11 cellular contexts compared by ENCODE assay signal in the genomic region with DNA sequence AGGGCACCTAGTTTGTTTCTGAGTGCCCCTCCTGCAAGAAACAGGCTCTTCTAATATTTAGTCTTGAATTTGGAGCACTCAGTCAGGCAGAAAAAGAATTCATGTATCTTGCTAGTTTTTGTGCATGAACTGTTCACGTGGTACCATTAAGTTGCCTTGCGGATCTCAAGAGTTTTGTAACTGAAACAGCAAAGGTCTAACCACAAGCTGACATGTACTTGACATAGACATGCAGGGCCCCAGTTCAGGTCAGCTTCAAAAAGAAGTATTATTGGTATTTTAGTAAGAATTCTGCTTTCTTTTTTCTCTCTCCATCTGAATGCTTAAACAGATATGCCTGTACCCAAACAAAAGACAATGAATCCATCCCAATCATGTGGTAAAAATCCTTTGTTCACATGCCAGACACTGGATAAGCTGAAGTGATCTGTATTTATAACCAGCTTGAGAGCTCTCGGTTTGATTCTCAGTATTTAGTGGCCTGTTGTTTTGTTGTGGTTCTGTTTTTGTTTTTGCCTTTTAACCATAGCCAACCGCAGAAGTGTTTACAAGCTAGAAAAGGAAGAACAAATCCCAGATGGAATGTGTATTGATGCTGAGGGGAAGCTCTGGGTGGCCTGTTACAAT. TPM values are rescaled to one million over a fixed set of nuclear protein-coding genes. Genes with fewer than 3 reads are reported as not detected.
DNase-seq lines count a peak whose midpoint lies in the region; ATAC-seq and TF ChIP-seq lines count a peak whose summit lies in the region.
"Had no signal": no experiment of that assay in that cellular context is flagged by ENCODE, and none has a peak within 500 bp of the region (broad histone marks: within the 10 kb centered on the region; RNA-seq: fewer than 3 reads in every experiment).

No MANE protein-coding gene starts in this region.

- peaks cover 8% of the 10 kb centered on the region for H3K4me1 Mint-ChIP-seq in T-helper 2 cell treated with Interferon-gamma antibody and Interleukin-4, amounts not matched to agents 5 μg/mL and 100 μg/mL, for 36 hours (ENCODE audit: low read depth)
- H3K4me1 Mint-ChIP-seq: activated B cell treated with CpG ODN at 0.5 μM for 24 hours had no signal

- H3K27ac Mint-ChIP-seq in T-helper 2 cell treated with Interferon-gamma antibody and Interleukin-4, amounts not matched to agents 5 μg/mL and 100 μg/mL, for 36 hours: peak overlapping the region; percentile 65
- H3K27ac Mint-ChIP-seq: activated B cell treated with CpG ODN at 0.5 μM for 24 hours had no signal

- ATAC-seq in HG02588 (IDR thresholded peaks at IDR 0.05; ENCODE audit: unreplicated experiment) (peak; percentile 79), HG02759 (IDR thresholded peaks at IDR 0.05; ENCODE audit: unreplicated experiment) (no peak)

- peak overlapping the region; percentile 52 for H3K4me3 Mint-ChIP-seq in T-helper 2 cell treated with Interferon-gamma antibody and Interleukin-4, amounts not matched to agents 5 μg/mL and 100 μg/mL, for 36 hours
- H3K4me3 Mint-ChIP-seq: activated B cell treated with CpG ODN at 0.5 μM for 24 hours had no signal

- DNase-seq in ELR (ENCODE audit: low read depth) (peak; percentile 1), iris pigment epithelial cell (ENCODE audit: low read depth) (peak; percentile 36), colonic mucosa (no peak), hepatic stellate cell (ENCODE audit: low spot score) (no peak), SHP77 treated with DMSO at 0.1 percent for 48 hours (lab: John Stamatoyannopoulos, UW) (no peak)
- DNase-seq in T-helper 2 cell treated with Interferon-gamma antibody and Interleukin-4, amounts not matched to agents 5 μg/mL and 100 μg/mL, for 36 hours (ENCODE audit: low spot score): no peak
- DNase-seq: activated B cell treated with CpG ODN at 0.5 μM for 24 hours, NCI-H1930, uterus had no signal

- TF ChIP-seq CTCF in colonic mucosa (IDR thresholded peaks at IDR 0.05): no peak

- no peaks in the 10 kb centered on the region for H3K4me1 ChIP-seq in colonic mucosa
- H3K4me1 ChIP-seq: uterus had no signal

- no peak overlapping the region for H3K9ac ChIP-seq in colonic mucosa (ENCODE audit: low read depth in 2 of 2, low read length in 2 of 2)

- intact Hi-C loops in colonic mucosa (cut with DNase I): loop anchor here (5.0 kb wide), 1 partner anchor 334 kb away; a partner anchor contains a TSS

- H3K36me3 ChIP-seq in colonic mucosa: no peaks in the 10 kb centered on the region
- H3K36me3 ChIP-seq: uterus had no signal

- no peaks in the 10 kb centered on the region for H3K27me3 ChIP-seq in colonic mucosa
- H3K27me3 ChIP-seq: uterus had no signal

- no peaks in the 10 kb centered on the region for H3K27me3 Mint-ChIP-seq in T-helper 2 cell treated with Interferon-gamma antibody and Interleukin-4, amounts not matched to agents 5 μg/mL and 100 μg/mL, for 36 hours (ENCODE audit: low read depth)
- H3K27me3 Mint-ChIP-seq: activated B cell treated with CpG ODN at 0.5 μM for 24 hours had no signal

- no peaks in the 10 kb centered on the region for H3K36me3 Mint-ChIP-seq in T-helper 2 cell treated with Interferon-gamma antibody and Interleukin-4, amounts not matched to agents 5 μg/mL and 100 μg/mL, for 36 hours (ENCODE audit: low read depth)

- no peak overlapping the region for H3K4me3 ChIP-seq in colonic mucosa
- H3K4me3 ChIP-seq: uterus had no signal

- no peaks in the 10 kb centered on the region for H3K9me3 Mint-ChIP-seq in T-helper 2 cell treated with Interferon-gamma antibody and Interleukin-4, amounts not matched to agents 5 μg/mL and 100 μg/mL, for 36 hours
- H3K9me3 Mint-ChIP-seq: activated B cell treated with CpG ODN at 0.5 μM for 24 hours had no signal

- H3K27ac ChIP-seq in colonic mucosa: no peak overlapping the region
- H3K27ac ChIP-seq: uterus had no signal

- H3K9me3 ChIP-seq in colonic mucosa: no peaks in the 10 kb centered on the region
- H3K9me3 ChIP-seq: uterus had no signal

RNA-seq across cellular contexts. Expression of a gene that starts 13.0 kb away (rescaled TPM):
- under 1 TPM; 0.88 to 0.89 TPM for total RNA-seq in colonic mucosa

RNA-seq across cellular contexts. Expression of a gene that starts 53.2 kb away (rescaled TPM):
- total RNA-seq in colonic mucosa: 10 to 100 TPM; 84.6 to 97.1 TPM

RNA-seq across cellular contexts. Expression of a gene that starts 53.8 kb away (rescaled TPM):
- total RNA-seq in colonic mucosa: 10 to 100 TPM; 30.0 to 67.8 TPM

Comparison
In these comparisons a context has a peak if more than half of its experiments do, and no peak if none do; other contexts are left out.
1. DNase-seq: peak in ELR (single experiment) and iris pigment epithelial cell (single experiment); none in T-helper 2 cell treated with Interferon-gamma antibody and Interleukin-4, amounts not matched to agents 5 μg/mL and 100 μg/mL, for 36 hours (single experiment), colonic mucosa (single experiment), hepatic stellate cell (single experiment) and SHP77 treated with DMSO at 0.1 percent for 48 hours (single experiment).